ENCODE assay signal across 32 cellular contexts in the genomic region with DNA sequence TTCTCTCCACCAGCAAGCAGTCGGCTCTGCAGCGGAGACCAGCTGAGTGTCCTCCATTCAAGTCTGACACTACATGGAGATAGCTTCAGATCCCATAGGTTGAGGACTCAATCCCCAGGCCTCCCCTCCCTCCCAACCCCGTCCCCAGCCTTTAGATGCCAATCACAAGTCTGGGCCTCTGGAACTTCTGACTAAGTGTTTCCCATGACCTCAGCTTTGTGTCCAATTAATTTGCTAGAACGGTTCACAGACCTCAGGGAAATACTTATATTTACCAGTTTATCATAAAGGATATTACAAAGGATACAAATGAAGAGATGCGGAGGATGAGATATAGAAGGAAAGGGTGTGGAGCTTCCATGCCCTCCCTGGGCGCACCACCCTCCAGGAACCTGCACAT.
DNase-seq lines count a peak whose midpoint lies in the region; ATAC-seq, FAIRE-seq and TF ChIP-seq lines count a peak whose summit lies in the region.
"Had no signal": no experiment of that assay in that cellular context is flagged by ENCODE, and none has a peak within 500 bp of the region (broad histone marks: within the 10 kb centered on the region; RNA-seq: fewer than 3 reads in every experiment).

No MANE protein-coding gene starts in this region.

- no TSS peak for BruUV-seq in PC-9 (replicated peaks; lab: Mats Ljungman, UMichigan)

- no peak overlapping the region for H3K4me3 ChIP-seq in A549
- no peak overlapping the region for H3K4me3 ChIP-seq in PC-9
- no peak overlapping the region for H3K4me3 ChIP-seq in bronchial epithelial cell (ENCODE audit: low read depth, low read length)
- H3K4me3 ChIP-seq: gastroesophageal sphincter, MG63, testis had no signal

- H3F3A ChIP-seq in PC-9 (ENCODE audit: insufficient read depth, low read depth) = peaks cover 25% of the 10 kb centered on the region

- no peaks in the 10 kb centered on the region for H4K20me1 ChIP-seq in PC-9 (ENCODE audit: insufficient read depth)

- no peaks in the 10 kb centered on the region for H3K4me1 Mint-ChIP-seq in natural killer cell treated with Interleukin-12 subunit alpha and Interleukin-12 subunit beta and Interleukin-15 and Interleukin-18, amount 100 ng/mL, for 72 hours (ENCODE audit: low read depth in 2 of 2)
- H3K4me1 Mint-ChIP-seq: central memory CD8-positive, alpha-beta T cell had no signal

- CTCF ChIA-PET in A549 (lab: Yijun Ruan, JAX) (no interaction called here), PC-9 (lab: Charles Lee) (no interaction called here)

- H2AFZ ChIP-seq in PC-9 = no peak overlapping the region
- H2AFZ ChIP-seq: parathyroid adenoma had no signal

- peaks cover 8% of the 10 kb centered on the region for H3K9me3 Mint-ChIP-seq in natural killer cell treated with Interleukin-12 subunit alpha and Interleukin-12 subunit beta and Interleukin-15 and Interleukin-18, amount 100 ng/mL, for 72 hours

- H3K27me3 ChIP-seq in PC-9 (ENCODE audit: insufficient read depth, low read depth) (no peaks in the 10 kb centered on the region), bronchial epithelial cell (ENCODE audit: control insufficient read depth, insufficient read depth, low read length) (no peaks in the 10 kb centered on the region)
- H3K27me3 ChIP-seq: gastroesophageal sphincter, MG63, testis had no signal

- H3K9me3 ChIP-seq in A549 (peaks cover 4% of the 10 kb centered on the region; the same call in 1 of the 3 replicates), PC-9 (ENCODE audit: insufficient read depth, low read depth) (peaks cover 7% of the 10 kb centered on the region; the same call in 1 of the 2 replicates)
- H3K9me3 ChIP-seq: gastroesophageal sphincter, testis had no signal

- H3K4me3 Mint-ChIP-seq in natural killer cell treated with Interleukin-12 subunit alpha and Interleukin-12 subunit beta and Interleukin-15 and Interleukin-18, amount 100 ng/mL, for 72 hours = no peak overlapping the region
- H3K4me3 Mint-ChIP-seq: activated CD4-positive, alpha-beta T cell treated with anti-CD3 and anti-CD28 coated beads, Interleukin-2, amount 10 ng/mL, durations not matched to agents 7 days and 5 days; activated naive CD8-positive, alpha-beta T cell; CD4-positive, alpha-beta T cell; central memory CD8-positive, alpha-beta T cell; dendritic cell treated with granulocyte-macrophage colony-stimulating factor and Interleukin-4, amounts not matched to agents 40 ng/mL and 50 ng/mL, for 4 days; WTC11 had no signal

- peak overlapping the region in 1 of 2 experiments; percentile 15; a peak in 1 of 6 replicates for H3K27ac ChIP-seq in A549
- H3K27ac ChIP-seq in PC-9 = peak overlapping the region; percentile 58
- H3K27ac ChIP-seq: gastroesophageal sphincter, HL-60, parathyroid adenoma, testis had no signal

- H3K36me3 ChIP-seq in PC-9 (ENCODE audit: low read depth) = no peaks in the 10 kb centered on the region
- no peaks in the 10 kb centered on the region for H3K36me3 ChIP-seq in bronchial epithelial cell (ENCODE audit: control insufficient read depth, insufficient read depth, low read length)
- H3K36me3 ChIP-seq: MG63 had no signal

- TF ChIP-seq CTCF in A549 (IDR thresholded peaks at IDR 0.05) = no peak
- no peak for TF ChIP-seq CTCF in PC-9 (conservative IDR thresholded peaks at IDR 0.05)
- no peak for TF ChIP-seq CTCF in bronchial epithelial cell (IDR thresholded peaks at IDR 0.05; ENCODE audit: insufficient read depth, low read length, severe bottlenecking)

- 85% methylated on average over 6 of the region's 6 CpGs for WGBS in A549 (ENCODE audit: missing lambda C conversion rate)

- H3K36me3 Mint-ChIP-seq in natural killer cell treated with Interleukin-12 subunit alpha and Interleukin-12 subunit beta and Interleukin-15 and Interleukin-18, amount 100 ng/mL, for 72 hours = peaks cover 14% of the 10 kb centered on the region

- DNase-seq in A549 (ENCODE audit: low read depth in 1 of 2, low spot score in 1 of 2) (no peak), PC-9 (no peak), bronchial epithelial cell (ENCODE audit: low read depth) (peak; percentile 33), lung microvascular endothelial cell (ENCODE audit: low read depth in 2 of 2) (peak; percentile 68 to 75), SKM-1 (lab: John Stamatoyannopoulos, UW; ENCODE audit: unreplicated experiment) (no peak)
- DNase-seq in activated CD4-positive, alpha-beta T cell treated with anti-CD3 and anti-CD28 coated beads for 1 hour = no peak
- no peak for DNase-seq in natural killer cell treated with Interleukin-12 subunit alpha and Interleukin-12 subunit beta and Interleukin-15 and Interleukin-18, amount 100 ng/mL, for 72 hours (ENCODE audit: low spot score)
- DNase-seq: activated CD4-positive, alpha-beta T cell treated with anti-CD3 and anti-CD28 coated beads, Interleukin-2, amount 10 ng/mL, durations not matched to agents 7 days and 5 days; activated effector memory CD4-positive, alpha-beta T cell treated with Interleukin-2 at 50 U/mL for 16 hours; anterior cingulate cortex; CD4-positive, alpha-beta T cell; DMS 273 treated with DMSO at 0.1 percent for 48 hours; hippocampal formation; KG1; NCI-H2029; NCI-H526 treated with DMSO at 0.1 percent for 48 hours; NK-92 treated with Interleukin-12 subunit alpha and Interleukin-12 subunit beta, amount 100 ng/mL, for 24 hours; SIG-M5; stimulated activated CD4-positive, alpha-beta T cell treated with anti-CD3 and anti-CD28 coated beads, Interleukin-1b, Interleukin-23, amount 100 ng/mL, for 48 hours; stimulated activated naive CD4-positive, alpha-beta T cell treated with Interleukin-2 at 50 U/mL for 16 hours; testis had no signal

- no peaks in the 10 kb centered on the region for H3K79me2 ChIP-seq in PC-9 (ENCODE audit: low read depth)
- H3K79me2 ChIP-seq: parathyroid adenoma had no signal

- H3K4me1 ChIP-seq in A549 (peaks cover 22% of the 10 kb centered on the region), PC-9 (replicated peaks; ENCODE audit: insufficient read depth) (peaks cover 38% of the 10 kb centered on the region)
- H3K4me1 ChIP-seq: testis had no signal

- no peak for TF ChIP-seq RAD21 in A549 (conservative IDR thresholded peaks at IDR 0.05 in 1 of 2, IDR thresholded peaks at IDR 0.05 in 1 of 2)

- no peak overlapping the region for H3K27ac Mint-ChIP-seq in natural killer cell treated with Interleukin-12 subunit alpha and Interleukin-12 subunit beta and Interleukin-15 and Interleukin-18, amount 100 ng/mL, for 72 hours
- H3K27ac Mint-ChIP-seq: activated CD4-positive, alpha-beta T cell treated with anti-CD3 and anti-CD28 coated beads, Interleukin-2, amount 10 ng/mL, durations not matched to agents 7 days and 5 days; activated naive CD8-positive, alpha-beta T cell; CD4-positive, alpha-beta T cell; dendritic cell treated with granulocyte-macrophage colony-stimulating factor and Interleukin-4, amounts not matched to agents 40 ng/mL and 50 ng/mL, for 4 days had no signal

- FAIRE-seq in A549 (lab: Jason Lieb, UNC) (no peak), bronchial epithelial cell (lab: Jason Lieb, UNC) (no peak)
- FAIRE-seq: endometrium, GM18507 had no signal

- H3K27me3 Mint-ChIP-seq in natural killer cell treated with Interleukin-12 subunit alpha and Interleukin-12 subunit beta and Interleukin-15 and Interleukin-18, amount 100 ng/mL, for 72 hours = peaks cover 3 to 17% of the 10 kb centered on the region in 2 donors
- H3K27me3 Mint-ChIP-seq: CD4-positive, alpha-beta T cell had no signal

- no peaks in the 10 kb centered on the region for H3K9me2 ChIP-seq in PC-9 (ENCODE audit: insufficient read depth)

- TF ChIP-seq POLR2A in A549 (IDR thresholded peaks at IDR 0.05; ENCODE audit: low read length) = no peak

- intact Hi-C loops in PC-9 (cut with micrococcal nuclease; ENCODE audit: unreplicated experiment) = loop anchor here (1.0 to 5.0 kb wide), 5 partner anchors 8 to 77 kb away; a partner anchor contains a TSS

- no peak for TF ChIP-seq EP300 in A549 (IDR thresholded peaks at IDR 0.05)

- H3K4me2 ChIP-seq in A549 = peak overlapping the region; percentile 42; the same call in 2 of the 3 replicates
- peak overlapping the region; percentile 32 for H3K4me2 ChIP-seq in PC-9

- POLR2A ChIA-PET in A549 (lab: Yijun Ruan, JAX) (no interaction called here), PC-9 (lab: Charles Lee; ENCODE audit: unreplicated experiment) (no interaction called here)

- ATAC-seq in A549 = no peak
- ATAC-seq in GM19023 (IDR thresholded peaks at IDR 0.05; ENCODE audit: unreplicated experiment) = no peak
- ATAC-seq in natural killer cell treated with Interleukin-12 subunit alpha and Interleukin-12 subunit beta and Interleukin-15 and Interleukin-18, amount 100 ng/mL, for 72 hours = no peak
- ATAC-seq: WTC11 had no signal

TF ChIP-seq in A549, 52 proteins besides CTCF, POLR2A, EP300 and RAD21:
- TF ChIP-seq CHD2 (IDR thresholded peaks at IDR 0.05; ENCODE audit: low read length, partially characterized antibody) = no peak
- no peak for TF ChIP-seq CHD4 (IDR thresholded peaks at IDR 0.05; ENCODE audit: borderline replicate concordance)
TF ChIP-seq in A549: peak in this region for 0.

Comparison
In these comparisons a context has a peak if more than half of its experiments do, and no peak if none do; other contexts are left out.
1. DNase-seq: peak in bronchial epithelial cell (single experiment) and lung microvascular endothelial cell (2 of 2); none in A549 (0 of 2), PC-9 (0 of 2), activated CD4-positive, alpha-beta T cell treated with anti-CD3 and anti-CD28 coated beads for 1 hour (single experiment), SKM-1 (single experiment) and natural killer cell treated with Interleukin-12 subunit alpha and Interleukin-12 subunit beta and Interleukin-15 and Interleukin-18, amount 100 ng/mL, for 72 hours (single experiment).